ENCODE assay signal across 29 cellular contexts in genomic region chr9:133893191-133893994, GRCh38.
DNase-seq lines count a peak whose midpoint lies in the region; ATAC-seq, FAIRE-seq and TF ChIP-seq lines count a peak whose summit lies in the region.
"Had no signal": no experiment of that assay in that cellular context is flagged by ENCODE, and none has a peak within 500 bp of the region (broad histone marks: within the 10 kb centered on the region; RNA-seq: fewer than 3 reads in every experiment).

No MANE protein-coding gene starts in this region.

- H3K4me1 Mint-ChIP-seq in Caco-2 (ENCODE audit: low read depth, unreplicated experiment): peaks cover 40% of the 10 kb centered on the region
- peaks cover 67% of the 10 kb centered on the region for H3K4me1 Mint-ChIP-seq in progenitor cell of endocrine pancreas (ENCODE audit: low read depth)
- H3K4me1 Mint-ChIP-seq: activated CD4-positive, alpha-beta memory T cell treated with anti-CD3 and anti-CD28 coated beads, Interleukin-2, amount 10 ng/mL, durations not matched to agents 7 days and 5 days; activated naive CD4-positive, alpha-beta T cell treated with anti-CD3 and anti-CD28 coated beads, Interleukin-2, amount 10 ng/mL, durations not matched to agents 7 days and 5 days; CD4-positive, alpha-beta memory T cell; T-helper 17 cell had no signal

- H3K4me1 ChIP-seq in Caco-2: peaks cover 50% of the 10 kb centered on the region
- peaks cover 0 to 9% of the 10 kb centered on the region in 2 experiments; a peak in 2 of 5 replicates for H3K4me1 ChIP-seq in K562 (replicated peaks in 1 of 2; ENCODE audit: control insufficient read depth in 2 of 2, insufficient read depth in 2 of 2, low read length in 2 of 2)
- H3K4me1 ChIP-seq in HepG2 (ENCODE audit: insufficient read depth, low read length): peaks cover 85% of the 10 kb centered on the region
- H3K4me1 ChIP-seq: gastroesophageal sphincter, left lung had no signal

- H3K4me3 Mint-ChIP-seq in Caco-2 (ENCODE audit: unreplicated experiment) (peak overlapping the region; percentile 74), progenitor cell of endocrine pancreas (ENCODE audit: low read depth) (peak overlapping the region; percentile 56)
- H3K4me3 Mint-ChIP-seq: activated CD4-positive, alpha-beta memory T cell treated with anti-CD3 and anti-CD28 coated beads, Interleukin-2, amount 10 ng/mL, durations not matched to agents 7 days and 5 days; activated naive CD4-positive, alpha-beta T cell treated with anti-CD3 and anti-CD28 coated beads, Interleukin-2, amount 10 ng/mL, durations not matched to agents 7 days and 5 days; CD4-positive, alpha-beta memory T cell; T-helper 17 cell had no signal

- H3K27ac Mint-ChIP-seq in Caco-2 (ENCODE audit: unreplicated experiment) (peak overlapping the region; percentile 97), progenitor cell of endocrine pancreas (peak overlapping the region; percentile 99)
- H3K27ac Mint-ChIP-seq: activated CD4-positive, alpha-beta memory T cell treated with anti-CD3 and anti-CD28 coated beads, Interleukin-2, amount 10 ng/mL, durations not matched to agents 7 days and 5 days; activated naive CD4-positive, alpha-beta T cell treated with anti-CD3 and anti-CD28 coated beads, Interleukin-2, amount 10 ng/mL, durations not matched to agents 7 days and 5 days; T-helper 17 cell had no signal

- H3K79me2 ChIP-seq in K562 (ENCODE audit: control insufficient read depth, insufficient read depth, low read length): no peaks in the 10 kb centered on the region
- H3K79me2 ChIP-seq in HepG2 (ENCODE audit: insufficient read depth, low read length): peaks cover 39% of the 10 kb centered on the region

- in situ Hi-C loops in K562 (cut with MboI): no loop called here
- in situ Hi-C loops in HepG2 (cut with HindIII; ENCODE audit: extremely low pct_ligation_motif_present, low pct_unique_long_range_greater_than_20kb): no loop called here

- no peaks in the 10 kb centered on the region for H3K9me1 ChIP-seq in K562 (ENCODE audit: control insufficient read depth, insufficient read depth, low read length)

- H3K4me3 ChIP-seq in Caco-2 (ENCODE audit: low read depth, low read length): no peak overlapping the region
- H3K4me3 ChIP-seq in K562: no peak overlapping the region
- peak overlapping the region in 1 of 3 experiments; percentile 54; a peak in 3 of 6 replicates for H3K4me3 ChIP-seq in HepG2 (replicated peaks in 1 of 3; ENCODE audit: insufficient read depth in 1 of 3, low read depth in 2 of 3, low read length in 3 of 3)
- H3K4me3 ChIP-seq: dorsolateral prefrontal cortex, gastroesophageal sphincter, left lung, PC-9, suprapubic skin had no signal

- TF ChIP-seq RAD21 in K562 (CRISPR knock-in tag; conservative IDR thresholded peaks at IDR 0.05 in 1 of 2, IDR thresholded peaks at IDR 0.05 in 1 of 2) (no peak), HepG2 (CRISPR knock-in tag; IDR thresholded peaks at IDR 0.05) (no peak)

- CTCF ChIA-PET in Caco-2 (lab: Charles Lee): interaction anchor here (0.6 kb wide), 3 partner anchors 20 to 32 kb away, joined by 3 to 4 read pairs (median 4); no protein-coding TSS in a partner anchor
- CTCF ChIA-PET in K562 (lab: Yijun Ruan, JAX; ENCODE audit: low intra/inter-chr PET ratio): no interaction called here
- CTCF ChIA-PET in HepG2 (lab: Yijun Ruan, JAX; ENCODE audit: low intra/inter-chr PET ratio, low total read pairs): no interaction called here

- H3K36me3 ChIP-seq in Caco-2 (ENCODE audit: control insufficient read depth, insufficient read depth, low read length) (no peaks in the 10 kb centered on the region), K562 (ENCODE audit: control insufficient read depth, insufficient read depth, low read length) (no peaks in the 10 kb centered on the region), HepG2 (replicated peaks in 1 of 2; ENCODE audit: control insufficient read depth in 1 of 2, insufficient read depth in 2 of 2, low read length in 2 of 2) (peaks cover 2 to 6% of the 10 kb centered on the region in 2 experiments; a peak in 2 of 5 replicates)
- H3K36me3 ChIP-seq: brain microvascular endothelial cell, gastroesophageal sphincter, left lung, suprapubic skin had no signal

- no peaks in the 10 kb centered on the region for H3K27me3 ChIP-seq in Caco-2 (replicated peaks; ENCODE audit: control insufficient read depth, insufficient read depth, low read length)
- peaks cover 23 to 50% of the 10 kb centered on the region in 2 experiments; a peak in 4 of 5 replicates for H3K27me3 ChIP-seq in K562 (ENCODE audit: control insufficient read depth in 2 of 2, insufficient read depth in 2 of 2, low read length in 2 of 2)
- no peaks in the 10 kb centered on the region for H3K27me3 ChIP-seq in HepG2 (ENCODE audit: control insufficient read depth in 1 of 2, insufficient read depth in 2 of 2, low read length in 2 of 2)
- H3K27me3 ChIP-seq: brain microvascular endothelial cell, dorsolateral prefrontal cortex, gastroesophageal sphincter, left lung, suprapubic skin had no signal

- intact Hi-C loops in Caco-2 (cut with micrococcal nuclease; ENCODE audit: unreplicated experiment): loop anchor here (2.0 kb wide), 2 partner anchors 19 to 97 kb away; no protein-coding TSS in a partner anchor
- intact Hi-C loops in K562 (cut with micrococcal nuclease): no loop called here
- intact Hi-C loops in HepG2 (cut with micrococcal nuclease; ENCODE audit: unreplicated experiment): loop anchor here (2.0 kb wide), 1 partner anchor 21 kb away; no protein-coding TSS in a partner anchor

- H3K9ac ChIP-seq in K562 (ENCODE audit: insufficient read depth in 1 of 2, low read depth in 2 of 2, low read length in 2 of 2) (no peak overlapping the region), HepG2 (ENCODE audit: insufficient read depth, low read depth, low read length) (peak overlapping the region; percentile 80)

- no peaks in the 10 kb centered on the region for H3K9me3 ChIP-seq in Caco-2
- H3K9me3 ChIP-seq in K562 (replicated peaks; ENCODE audit: control insufficient read depth, insufficient read depth, low read depth, low read length): no peaks in the 10 kb centered on the region
- H3K9me3 ChIP-seq in HepG2 (ENCODE audit: low read length): no peaks in the 10 kb centered on the region
- H3K9me3 ChIP-seq: gastroesophageal sphincter, left lung, suprapubic skin had no signal

- no peak for TF ChIP-seq EP300 in K562 (IDR thresholded peaks at IDR 0.05; ENCODE audit: low read length)
- no peak for TF ChIP-seq EP300 in HepG2 (IDR thresholded peaks at IDR 0.05; ENCODE audit: low read depth in 2 of 2, low read length in 2 of 2)
- no peak for TF ChIP-seq EP300 in HepG2 (CRISPR knock-in tag; IDR thresholded peaks at IDR 0.05; ENCODE audit: borderline replicate concordance)

- no peaks in the 10 kb centered on the region for H3K9me3 Mint-ChIP-seq in Caco-2 (ENCODE audit: unreplicated experiment)
- no peaks in the 10 kb centered on the region for H3K9me3 Mint-ChIP-seq in progenitor cell of endocrine pancreas (ENCODE audit: low read depth)
- H3K9me3 Mint-ChIP-seq: activated CD4-positive, alpha-beta memory T cell treated with anti-CD3 and anti-CD28 coated beads, Interleukin-2, amount 10 ng/mL, durations not matched to agents 7 days and 5 days; activated naive CD4-positive, alpha-beta T cell treated with anti-CD3 and anti-CD28 coated beads, Interleukin-2, amount 10 ng/mL, durations not matched to agents 7 days and 5 days; CD4-positive, alpha-beta memory T cell had no signal

- FAIRE-seq in K562 (lab: Jason Lieb, UNC) (no peak), HepG2 (lab: Jason Lieb, UNC) (no peak)
- FAIRE-seq: endothelial cell of umbilical vein, GM19239 had no signal

- H3K27ac ChIP-seq in K562 (ENCODE audit: extremely low read depth, low read depth, low read length): no peak overlapping the region
- peak overlapping the region; percentile 96 for H3K27ac ChIP-seq in HepG2 (ENCODE audit: extremely low read length, insufficient read depth, low read length)
- H3K27ac ChIP-seq: brain microvascular endothelial cell, dorsolateral prefrontal cortex, gastroesophageal sphincter, left lung, PC-9, suprapubic skin had no signal

- H3K27me3 Mint-ChIP-seq in Caco-2 (ENCODE audit: insufficient read depth, unreplicated experiment): no peaks in the 10 kb centered on the region
- no peaks in the 10 kb centered on the region for H3K27me3 Mint-ChIP-seq in progenitor cell of endocrine pancreas
- H3K27me3 Mint-ChIP-seq: activated CD4-positive, alpha-beta memory T cell treated with anti-CD3 and anti-CD28 coated beads, Interleukin-2, amount 10 ng/mL, durations not matched to agents 7 days and 5 days; activated naive CD4-positive, alpha-beta T cell treated with anti-CD3 and anti-CD28 coated beads, Interleukin-2, amount 10 ng/mL, durations not matched to agents 7 days and 5 days; CD4-positive, alpha-beta memory T cell; T-helper 17 cell had no signal

- TF ChIP-seq POLR2A in K562 (conservative IDR thresholded peaks at IDR 0.05) (no peak), HepG2 (IDR thresholded peaks at IDR 0.05; ENCODE audit: insufficient read depth in 1 of 2, low read depth in 2 of 2, low read length in 2 of 2) (no peak)

- POLR2A ChIA-PET in Caco-2 (lab: Charles Lee): no interaction called here
- POLR2A ChIA-PET in K562 (lab: Yijun Ruan, JAX): interaction anchor here (0.6 to 0.9 kb wide), 2 partner anchors 12 to 539 kb away, joined by 3 read pairs; no protein-coding TSS in a partner anchor
- POLR2A ChIA-PET in HepG2 (lab: Yijun Ruan, JAX): interaction anchor here (0.7 to 2.4 kb wide), 22 partner anchors 8 to 132 kb away, joined by 3 to 42 read pairs (median 5); partner anchors contain the start of gene BRD3OS

- no peak for DNase-seq in Caco-2
- DNase-seq in K562 (ENCODE audit: extremely low read depth in 1 of 4, low spot score in 3 of 4): no peak
- no peak for DNase-seq in HepG2 (ENCODE audit: low spot score)
- no peak for DNase-seq in progenitor cell of endocrine pancreas (ENCODE audit: low spot score, unreplicated experiment)
- no peak for DNase-seq in NCI-H1436 (lab: John Stamatoyannopoulos, UW)
- DNase-seq in NCI-H2227 (lab: John Stamatoyannopoulos, UW; ENCODE audit: unreplicated experiment): no peak
- DNase-seq in activated effector memory CD4-positive, alpha-beta T cell treated with Interleukin-2 at 50 U/mL for 16 hours: no peak
- DNase-seq: activated CD4-positive, alpha-beta memory T cell treated with anti-CD3 and anti-CD28 coated beads, Interleukin-2, amount 10 ng/mL, durations not matched to agents 7 days and 5 days; activated CD8-positive, alpha-beta memory T cell treated with anti-CD3 and anti-CD28 coated beads, Interleukin-2, amount 50 U/mL, for 4 hours; activated naive CD4-positive, alpha-beta T cell treated with anti-CD3 and anti-CD28 coated beads, Interleukin-2, amount 10 ng/mL, durations not matched to agents 7 days and 5 days; AML-193; brain microvascular endothelial cell; CD4-positive, alpha-beta memory T cell; dorsolateral prefrontal cortex; H7; Karpas-422; left lung; mesendoderm; NCI-H226; NCI-H526 treated with DMSO at 0.1 percent for 48 hours; PC-9; Right ventricle myocardium superior; stimulated activated naive CD4-positive, alpha-beta T cell treated with Interleukin-2 at 50 U/mL for 16 hours; T-helper 17 cell had no signal

- H3K4me2 ChIP-seq in K562 (ENCODE audit: insufficient read depth, low read length): no peak overlapping the region
- H3K4me2 ChIP-seq in HepG2 (ENCODE audit: low read depth, low read length): peak overlapping the region; percentile 81
- H3K4me2 ChIP-seq: PC-9 had no signal

- H4K20me1 ChIP-seq in K562 (replicated peaks; ENCODE audit: control insufficient read depth, insufficient read depth, low read length) (peaks cover 22% of the 10 kb centered on the region), HepG2 (ENCODE audit: insufficient read depth, low read length) (no peaks in the 10 kb centered on the region)

- H2AFZ ChIP-seq in K562 (ENCODE audit: low read depth, low read length) (no peak overlapping the region), HepG2 (ENCODE audit: low read length) (no peak overlapping the region)
- H2AFZ ChIP-seq: PC-9 had no signal

- 48% methylated on average over 31 of the region's 40 CpGs for WGBS in K562 (ENCODE audit: insufficient coverage, low coverage, missing lambda C conversion rate)
- WGBS in HepG2 (ENCODE audit: low lambda C conversion rate): 92% methylated on average over 27 of the region's 40 CpGs

- TF ChIP-seq CTCF in Caco-2 (IDR thresholded peaks at IDR 0.05; ENCODE audit: insufficient read depth in 1 of 2, low read depth in 1 of 2, low read length in 1 of 2, severe bottlenecking in 1 of 2, unreplicated experiment in 1 of 2): no peak
- no peak for TF ChIP-seq CTCF in K562 (IDR thresholded peaks at IDR 0.05 in 2 of 3, conservative IDR thresholded peaks at IDR 0.05 in 1 of 3; ENCODE audit: insufficient read depth in 2 of 3, low read depth in 1 of 3, low read length in 3 of 3)
- TF ChIP-seq CTCF in HepG2 (CRISPR knock-in tag; IDR thresholded peaks at IDR 0.05): no peak
- TF ChIP-seq CTCF in progenitor cell of endocrine pancreas (IDR thresholded peaks at IDR 0.05; ENCODE audit: unreplicated experiment): no peak

- peaks cover 45% of the 10 kb centered on the region for H3K36me3 Mint-ChIP-seq in Caco-2 (ENCODE audit: insufficient read depth, unreplicated experiment)
- H3K36me3 Mint-ChIP-seq in progenitor cell of endocrine pancreas (ENCODE audit: insufficient read depth): peaks cover 2% of the 10 kb centered on the region
- H3K36me3 Mint-ChIP-seq: activated naive CD4-positive, alpha-beta T cell treated with anti-CD3 and anti-CD28 coated beads, Interleukin-2, amount 10 ng/mL, durations not matched to agents 7 days and 5 days; CD4-positive, alpha-beta memory T cell had no signal

- BruUV-seq in Caco-2 (replicated peaks; lab: Mats Ljungman, UMichigan) (no TSS peak), K562 (replicated peaks; lab: Mats Ljungman, UMichigan) (no TSS peak), HepG2 (replicated peaks; lab: Mats Ljungman, UMichigan) (no TSS peak)

- ATAC-seq in K562 (no peak), HepG2 (no peak), GM19351 (IDR thresholded peaks at IDR 0.05; ENCODE audit: unreplicated experiment) (no peak)
- ATAC-seq: gastroesophageal sphincter, left lung, T-helper 17 cell had no signal
